Comparison of ENCODE assay signal across 27 cellular contexts in the genomic region with DNA sequence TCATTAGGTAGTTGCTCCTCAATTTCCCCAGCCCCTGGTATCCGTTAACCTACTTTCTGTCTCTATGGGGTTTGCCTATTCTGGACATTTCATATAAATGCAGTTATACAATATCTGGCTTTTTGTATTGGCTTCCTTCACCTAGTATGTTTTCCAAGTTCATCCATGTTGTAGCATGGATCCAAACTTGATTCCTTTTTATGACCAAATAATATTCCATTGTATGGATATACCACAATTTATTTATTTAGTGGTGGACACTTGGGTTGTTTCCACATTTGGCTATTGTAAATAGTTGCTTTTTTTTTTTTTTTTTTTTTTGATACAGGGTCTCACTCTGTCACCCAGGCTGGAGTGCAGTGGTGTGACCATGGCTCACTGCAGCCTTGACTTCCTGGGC.
"Had no signal": no experiment of that assay in that cellular context is flagged by ENCODE, and none has a peak within 500 bp of the region (broad histone marks: within the 10 kb centered on the region; RNA-seq: fewer than 3 reads in every experiment).

No MANE protein-coding gene starts in this region.

- H3K27me3 ChIP-seq: pancreas, right lobe of liver, sigmoid colon, stomach, thyroid gland, tibial nerve, upper lobe of left lung, vagina had no signal

- H3K4me3 ChIP-seq: pancreas, prostate gland, right lobe of liver, sigmoid colon, stomach, thoracic aorta, thyroid gland, tibial nerve, upper lobe of left lung, vagina had no signal

- H3K36me3 ChIP-seq: neutrophil, pancreas, prostate gland, right lobe of liver, sigmoid colon, stomach, thoracic aorta, thyroid gland, tibial nerve, upper lobe of left lung, vagina had no signal

- ATAC-seq: natural killer cell treated with Interleukin-12 subunit alpha and Interleukin-12 subunit beta and Interleukin-15 and Interleukin-18, amount 100 ng/mL, for 72 hours; pancreas; right cardiac atrium; right lobe of liver; stimulated activated effector memory CD8-positive, alpha-beta T cell treated with anti-CD3 and anti-CD28 coated beads, Interleukin-12 subunit alpha, Interleukin-12 subunit beta, amount 100 ng/mL, for 72 hours; stimulated activated naive B cell treated with anti-CD40 and anti-IgM and Interleukin-4, amounts not matched to agents 10 μg/mL and 1 μg/mL and 100 μg/mL, for 72 hours had no signal

- DNase-seq: nephron progenitor cell; nucleus accumbens; pancreas; retina; right cardiac atrium; right lobe of liver; small intestine; stimulated activated CD4-positive, alpha-beta T cell treated with anti-CD3 and anti-CD28 coated beads, Interleukin-15, amount 100 ng/mL, for 24 hours; stimulated activated CD4-positive, alpha-beta T cell treated with anti-CD3 and anti-CD28 coated beads, Interleukin-2, amount 100 ng/mL, for 24 hours; stimulated activated CD4-positive, alpha-beta T cell treated with anti-CD3 and anti-CD28 coated beads, Interleukin-2, amount 100 ng/mL, for 48 hours; stimulated activated CD4-positive, alpha-beta T cell treated with anti-CD3 and anti-CD28 coated beads, Interleukin-4, amount 100 ng/mL, for 24 hours; stimulated activated naive B cell treated with anti-CD40 and anti-IgM and Interleukin-4, amounts not matched to agents 10 μg/mL and 1 μg/mL and 100 μg/mL, for 72 hours; stimulated activated naive CD4-positive, alpha-beta T cell treated with Interleukin-2 at 50 U/mL for 16 hours; stomach; thyroid gland; trophoblast cell; upper lobe of left lung had no signal

- H3K36me3 Mint-ChIP-seq: natural killer cell treated with Interleukin-12 subunit alpha and Interleukin-12 subunit beta and Interleukin-15 and Interleukin-18, amount 100 ng/mL, for 72 hours; stimulated activated effector memory CD8-positive, alpha-beta T cell treated with anti-CD3 and anti-CD28 coated beads, Interleukin-12 subunit alpha, Interleukin-12 subunit beta, amount 100 ng/mL, for 72 hours had no signal

- H3K27ac ChIP-seq: neutrophil, pancreas, prostate gland, right lobe of liver, sigmoid colon, stomach, thoracic aorta, thyroid gland, tibial nerve, vagina had no signal

- H3K9me3 Mint-ChIP-seq: natural killer cell treated with Interleukin-12 subunit alpha and Interleukin-12 subunit beta and Interleukin-15 and Interleukin-18, amount 100 ng/mL, for 72 hours; neural crest cell; stimulated activated effector memory CD8-positive, alpha-beta T cell treated with anti-CD3 and anti-CD28 coated beads, Interleukin-12 subunit alpha, Interleukin-12 subunit beta, amount 100 ng/mL, for 72 hours; stimulated activated naive B cell treated with anti-CD40 and anti-IgM and Interleukin-4, amounts not matched to agents 10 μg/mL and 1 μg/mL and 100 μg/mL, for 72 hours; stimulated activated naive CD8-positive, alpha-beta T cell treated with anti-CD3 and anti-CD28 coated beads, Interleukin-15, Interleukin-2, amounts not matched to agents 100 ng/mL and 50 ng/mL, for 24 hours had no signal

- H3K4me3 Mint-ChIP-seq: natural killer cell treated with Interleukin-12 subunit alpha and Interleukin-12 subunit beta and Interleukin-15 and Interleukin-18, amount 100 ng/mL, for 72 hours; nephron progenitor cell; neural crest cell; stimulated activated effector memory CD8-positive, alpha-beta T cell treated with anti-CD3 and anti-CD28 coated beads, Interleukin-12 subunit alpha, Interleukin-12 subunit beta, amount 100 ng/mL, for 72 hours; stimulated activated naive B cell treated with anti-CD40 and anti-IgM and Interleukin-4, amounts not matched to agents 10 μg/mL and 1 μg/mL and 100 μg/mL, for 72 hours; stimulated activated naive CD8-positive, alpha-beta T cell treated with anti-CD3 and anti-CD28 coated beads, Interleukin-15, Interleukin-2, amounts not matched to agents 100 ng/mL and 50 ng/mL, for 24 hours had no signal

- H3K9me3 ChIP-seq: neutrophil, pancreas, prostate gland, right lobe of liver, sigmoid colon, stomach, thoracic aorta, thyroid gland, tibial nerve, upper lobe of left lung, vagina had no signal

- H3K27ac Mint-ChIP-seq: natural killer cell treated with Interleukin-12 subunit alpha and Interleukin-12 subunit beta and Interleukin-15 and Interleukin-18, amount 100 ng/mL, for 72 hours; nephron progenitor cell; stimulated activated effector memory CD8-positive, alpha-beta T cell treated with anti-CD3 and anti-CD28 coated beads, Interleukin-12 subunit alpha, Interleukin-12 subunit beta, amount 100 ng/mL, for 72 hours; stimulated activated naive B cell treated with anti-CD40 and anti-IgM and Interleukin-4, amounts not matched to agents 10 μg/mL and 1 μg/mL and 100 μg/mL, for 72 hours; stimulated activated naive CD8-positive, alpha-beta T cell treated with anti-CD3 and anti-CD28 coated beads, Interleukin-15, Interleukin-2, amounts not matched to agents 100 ng/mL and 50 ng/mL, for 24 hours had no signal
